Comparison of ENCODE assay signal across 18 cellular contexts in the genomic region with DNA sequence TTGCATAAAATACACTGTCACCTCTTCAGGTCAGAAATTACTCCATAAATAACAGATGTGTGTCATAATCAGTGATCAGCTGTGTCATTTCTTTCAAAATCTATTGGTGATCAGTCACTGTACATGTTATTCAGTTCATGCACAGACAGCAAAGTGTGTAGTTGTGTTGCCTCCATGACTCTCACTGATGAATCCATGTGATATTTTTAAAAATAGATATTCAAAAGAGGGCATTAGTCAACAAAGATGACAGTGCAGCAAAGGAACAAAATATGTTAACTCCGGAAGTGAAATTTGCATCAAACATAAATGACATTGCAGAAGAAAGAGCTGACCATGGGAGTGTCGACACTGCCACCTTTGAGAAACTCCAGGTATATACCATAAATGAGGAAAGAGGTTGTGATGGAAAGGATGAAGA. TPM values are rescaled to one million over a fixed set of nuclear protein-coding genes. Genes with fewer than 3 reads are reported as not detected.
"Had no signal": no experiment of that assay in that cellular context is flagged by ENCODE, and none has a peak within 500 bp of the region (broad histone marks: within the 10 kb centered on the region; RNA-seq: fewer than 3 reads in every experiment).

No MANE protein-coding gene starts in this region.

- H3K4me3 Mint-ChIP-seq: activated CD4-positive, alpha-beta memory T cell treated with anti-CD3 and anti-CD28 coated beads, Interleukin-2, amount 10 ng/mL, durations not matched to agents 7 days and 5 days; activated T-cell treated with anti-CD3 and anti-CD28 coated beads, Interleukin-2, amount 50 U/mL, for 24 hours; neural progenitor cell had no signal

- ATAC-seq: gastroesophageal sphincter, left lobe of liver, pancreas, upper lobe of right lung had no signal

- H3K27ac Mint-ChIP-seq: activated CD4-positive, alpha-beta memory T cell treated with anti-CD3 and anti-CD28 coated beads, Interleukin-2, amount 10 ng/mL, durations not matched to agents 7 days and 5 days; activated T-cell treated with anti-CD3 and anti-CD28 coated beads, Interleukin-2, amount 50 U/mL, for 24 hours; neural progenitor cell had no signal

- H3K4me1 Mint-ChIP-seq: activated CD4-positive, alpha-beta memory T cell treated with anti-CD3 and anti-CD28 coated beads, Interleukin-2, amount 10 ng/mL, durations not matched to agents 7 days and 5 days; neural progenitor cell had no signal

- DNase-seq: activated CD4-positive, alpha-beta memory T cell treated with anti-CD3 and anti-CD28 coated beads, Interleukin-2, amount 10 ng/mL, durations not matched to agents 7 days and 5 days; activated effector memory CD4-positive, alpha-beta T cell treated with Interleukin-2 at 50 U/mL for 16 hours; activated naive CD4-positive, alpha-beta T cell treated with anti-CD3 and anti-CD28 coated beads, Interleukin-2, amount 50 U/mL, for 16 hours; activated T-cell treated with anti-CD3 and anti-CD28 coated beads, Interleukin-2, amount 50 U/mL, for 24 hours; erythroblast; pancreas; sigmoid colon; stimulated activated CD4-positive, alpha-beta T cell treated with anti-CD3 and anti-CD28 coated beads, Interleukin-1b, Interleukin-23, amount 100 ng/mL, for 48 hours; stomach; testis; upper lobe of right lung; WERI-Rb-1 had no signal

- H3K9me3 ChIP-seq: gastroesophageal sphincter, pancreas, sigmoid colon, stomach, testis, upper lobe of right lung had no signal

- H3K27ac ChIP-seq: gastroesophageal sphincter, neural progenitor cell, pancreas, sigmoid colon, stomach, testis, upper lobe of right lung, WERI-Rb-1 had no signal

- H3K4me3 ChIP-seq: gastroesophageal sphincter, neural progenitor cell, pancreas, sigmoid colon, stomach, testis, upper lobe of right lung had no signal

- H3K9me3 Mint-ChIP-seq: activated CD4-positive, alpha-beta memory T cell treated with anti-CD3 and anti-CD28 coated beads, Interleukin-2, amount 10 ng/mL, durations not matched to agents 7 days and 5 days; activated T-cell treated with anti-CD3 and anti-CD28 coated beads, Interleukin-2, amount 50 U/mL, for 24 hours had no signal

- H3K36me3 ChIP-seq: neural progenitor cell, pancreas, sigmoid colon, upper lobe of right lung, WERI-Rb-1 had no signal

- H3K36me3 Mint-ChIP-seq: neural progenitor cell had no signal

- H3K4me1 ChIP-seq: gastroesophageal sphincter, neural progenitor cell, pancreas, sigmoid colon, stomach, testis, upper lobe of right lung had no signal

- H3K27me3 Mint-ChIP-seq: activated CD4-positive, alpha-beta memory T cell treated with anti-CD3 and anti-CD28 coated beads, Interleukin-2, amount 10 ng/mL, durations not matched to agents 7 days and 5 days; activated T-cell treated with anti-CD3 and anti-CD28 coated beads, Interleukin-2, amount 50 U/mL, for 24 hours had no signal

- H3K27me3 ChIP-seq: gastroesophageal sphincter, neural progenitor cell, pancreas, sigmoid colon, stomach, testis, upper lobe of right lung had no signal

RNA-seq across cellular contexts. Expression of a gene that starts 56.4 kb away (rescaled TPM):
- total RNA-seq: astrocyte, bronchial epithelial cell, gastroesophageal sphincter, left lobe of liver, lung microvascular endothelial cell, upper lobe of right lung had no signal
- polyA plus RNA-seq: stomach had no signal
